8 cellular contexts compared by ENCODE assay signal in the genomic region with DNA sequence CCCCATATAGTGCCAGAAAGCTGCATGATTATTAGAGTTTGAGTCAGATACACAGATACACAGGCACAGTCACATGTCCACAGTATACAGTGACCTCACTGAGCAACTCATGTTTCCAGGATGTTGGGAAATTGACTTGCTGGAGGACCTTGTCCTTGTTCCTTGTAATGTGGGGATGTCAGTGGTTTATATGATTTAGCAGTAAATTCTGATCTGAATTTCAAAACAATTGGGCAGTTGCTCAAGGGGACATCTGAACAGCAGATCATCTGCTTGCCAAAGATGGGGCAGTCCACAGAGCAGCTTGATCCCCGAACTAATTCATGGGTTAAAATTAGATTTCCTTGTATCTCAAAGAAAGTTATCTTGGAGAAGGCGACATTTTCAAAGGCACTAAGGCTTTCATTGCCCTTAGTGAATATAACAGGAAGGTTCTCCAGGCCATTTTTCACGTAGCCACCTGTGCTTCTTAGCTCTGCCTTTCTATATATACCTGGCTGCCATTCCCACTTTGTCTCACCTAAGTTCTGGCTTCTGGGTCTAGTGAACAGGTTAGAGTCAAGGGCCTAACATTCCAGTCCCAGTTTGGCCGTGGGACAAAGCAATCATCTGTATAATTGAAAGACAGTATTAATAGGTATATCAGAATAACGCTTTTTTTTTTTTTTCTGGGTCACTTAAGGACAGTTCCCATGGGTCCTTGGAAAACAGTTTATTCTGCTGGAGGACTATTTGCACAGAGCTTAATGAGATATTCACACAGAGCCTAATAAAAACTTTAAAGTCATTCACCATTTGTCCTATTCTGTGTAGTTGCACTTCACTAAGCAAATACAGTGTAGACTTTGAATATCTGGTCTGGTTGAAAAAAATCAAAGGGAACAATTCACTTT.
DNase-seq lines count a peak whose midpoint lies in the region; ATAC-seq and TF ChIP-seq lines count a peak whose summit lies in the region.

No MANE protein-coding gene starts in this region.

- TF ChIP-seq CTCF in retinal pigment epithelial cell (conservative IDR thresholded peaks at IDR 0.05; ENCODE audit: low read depth, low read length): no peak
- no peak for TF ChIP-seq CTCF in natural killer cell (IDR thresholded peaks at IDR 0.05)
- TF ChIP-seq CTCF in CD4-positive, alpha-beta T cell (IDR thresholded peaks at IDR 0.05): no peak

- no peak overlapping the region for H3K27ac Mint-ChIP-seq in natural killer cell
- no peak overlapping the region for H3K27ac Mint-ChIP-seq in activated CD8-positive, alpha-beta T cell treated with anti-CD3 and anti-CD28 coated beads, Interleukin-2, amount 10 ng/mL, durations not matched to agents 7 days and 5 days
- no peak overlapping the region for H3K27ac Mint-ChIP-seq in CD4-positive, alpha-beta T cell

- H3K4me3 ChIP-seq in retinal pigment epithelial cell (ENCODE audit: low read length): no peak overlapping the region

- ATAC-seq in natural killer cell (no peak), HG03196 (IDR thresholded peaks at IDR 0.05; ENCODE audit: unreplicated experiment) (no peak)
- ATAC-seq in activated CD8-positive, alpha-beta T cell treated with anti-CD3 and anti-CD28 coated beads, Interleukin-2, amount 10 ng/mL, durations not matched to agents 7 days and 5 days: no peak
- ATAC-seq in CD4-positive, alpha-beta T cell (ENCODE audit: poor library complexity): no peak

- CTCF ChIA-PET in activated CD8-positive, alpha-beta T cell treated with anti-CD3 and anti-CD28 coated beads, Interleukin-2, amount 10 ng/mL, durations not matched to agents 7 days and 5 days (lab: Charles Lee): interaction anchor here (0.9 kb wide), 1 partner anchor 9 kb away, joined by 3 read pairs; no protein-coding TSS in a partner anchor
- CTCF ChIA-PET in CD4-positive, alpha-beta T cell (lab: Charles Lee): no interaction called here

- DNase-seq in DMS79 treated with DMSO at 0.1 percent for 48 hours (lab: John Stamatoyannopoulos, UW) (peak; percentile 94), NCI-H774 (lab: John Stamatoyannopoulos, UW) (peak; percentile 75), fibroblast of gingiva (ENCODE audit: low read depth) (peak; percentile 98), retinal pigment epithelial cell (ENCODE audit: low read depth) (peak; percentile 80), natural killer cell (no peak)
- no peak for DNase-seq in activated CD8-positive, alpha-beta T cell treated with anti-CD3 and anti-CD28 coated beads, Interleukin-2, amount 10 ng/mL, durations not matched to agents 7 days and 5 days
- DNase-seq in CD4-positive, alpha-beta T cell: no peak

- intact Hi-C loops in natural killer cell (cut with micrococcal nuclease): no loop called here
- intact Hi-C loops in CD4-positive, alpha-beta T cell (cut with DNase I, micrococcal nuclease): no loop called here

- H3K9me3 Mint-ChIP-seq in natural killer cell: no peaks in the 10 kb centered on the region
- no peaks in the 10 kb centered on the region for H3K9me3 Mint-ChIP-seq in activated CD8-positive, alpha-beta T cell treated with anti-CD3 and anti-CD28 coated beads, Interleukin-2, amount 10 ng/mL, durations not matched to agents 7 days and 5 days (ENCODE audit: insufficient read depth)
- H3K9me3 Mint-ChIP-seq in CD4-positive, alpha-beta T cell: no peaks in the 10 kb centered on the region

- no peak overlapping the region for H3K4me3 Mint-ChIP-seq in natural killer cell
- no peak overlapping the region for H3K4me3 Mint-ChIP-seq in activated CD8-positive, alpha-beta T cell treated with anti-CD3 and anti-CD28 coated beads, Interleukin-2, amount 10 ng/mL, durations not matched to agents 7 days and 5 days
- H3K4me3 Mint-ChIP-seq in CD4-positive, alpha-beta T cell: no peak overlapping the region

- H3K27ac ChIP-seq in CD4-positive, alpha-beta T cell (ENCODE audit: low read depth, low read length): no peak overlapping the region

- H3K36me3 Mint-ChIP-seq in natural killer cell: no peaks in the 10 kb centered on the region
- H3K36me3 Mint-ChIP-seq in activated CD8-positive, alpha-beta T cell treated with anti-CD3 and anti-CD28 coated beads, Interleukin-2, amount 10 ng/mL, durations not matched to agents 7 days and 5 days (ENCODE audit: low read depth): no peaks in the 10 kb centered on the region
- peaks cover 5% of the 10 kb centered on the region for H3K36me3 Mint-ChIP-seq in CD4-positive, alpha-beta T cell (ENCODE audit: low read depth)

- H3K9me3 ChIP-seq in CD4-positive, alpha-beta T cell (ENCODE audit: control insufficient read depth, low read length): no peaks in the 10 kb centered on the region

- no peaks in the 10 kb centered on the region for H3K27me3 ChIP-seq in CD4-positive, alpha-beta T cell (ENCODE audit: control insufficient read depth, insufficient read depth, low read length)

- POLR2A ChIA-PET in activated CD8-positive, alpha-beta T cell treated with anti-CD3 and anti-CD28 coated beads, Interleukin-2, amount 10 ng/mL, durations not matched to agents 7 days and 5 days (lab: Charles Lee): no interaction called here
- POLR2A ChIA-PET in CD4-positive, alpha-beta T cell (lab: Charles Lee): no interaction called here

- H3K27me3 Mint-ChIP-seq in natural killer cell (ENCODE audit: low read depth in 2 of 2): no peaks in the 10 kb centered on the region
- no peaks in the 10 kb centered on the region for H3K27me3 Mint-ChIP-seq in activated CD8-positive, alpha-beta T cell treated with anti-CD3 and anti-CD28 coated beads, Interleukin-2, amount 10 ng/mL, durations not matched to agents 7 days and 5 days (ENCODE audit: low read depth)
- no peaks in the 10 kb centered on the region for H3K27me3 Mint-ChIP-seq in CD4-positive, alpha-beta T cell

- no peaks in the 10 kb centered on the region for H3K4me1 Mint-ChIP-seq in natural killer cell
- H3K4me1 Mint-ChIP-seq in activated CD8-positive, alpha-beta T cell treated with anti-CD3 and anti-CD28 coated beads, Interleukin-2, amount 10 ng/mL, durations not matched to agents 7 days and 5 days (ENCODE audit: low read depth): no peaks in the 10 kb centered on the region
- no peaks in the 10 kb centered on the region for H3K4me1 Mint-ChIP-seq in CD4-positive, alpha-beta T cell (ENCODE audit: low read depth)

Comparison
In these comparisons a context has a peak if more than half of its experiments do, and no peak if none do; other contexts are left out.
1. DNase-seq: peak in DMS79 treated with DMSO at 0.1 percent for 48 hours (single experiment), NCI-H774 (single experiment), fibroblast of gingiva (single experiment) and retinal pigment epithelial cell (single experiment); none in natural killer cell (single experiment), activated CD8-positive, alpha-beta T cell treated with anti-CD3 and anti-CD28 coated beads, Interleukin-2, amount 10 ng/mL, durations not matched to agents 7 days and 5 days (single experiment) and CD4-positive, alpha-beta T cell (0 of 10).